Comparison of ENCODE assay signal across 9 cellular contexts in the genomic region with DNA sequence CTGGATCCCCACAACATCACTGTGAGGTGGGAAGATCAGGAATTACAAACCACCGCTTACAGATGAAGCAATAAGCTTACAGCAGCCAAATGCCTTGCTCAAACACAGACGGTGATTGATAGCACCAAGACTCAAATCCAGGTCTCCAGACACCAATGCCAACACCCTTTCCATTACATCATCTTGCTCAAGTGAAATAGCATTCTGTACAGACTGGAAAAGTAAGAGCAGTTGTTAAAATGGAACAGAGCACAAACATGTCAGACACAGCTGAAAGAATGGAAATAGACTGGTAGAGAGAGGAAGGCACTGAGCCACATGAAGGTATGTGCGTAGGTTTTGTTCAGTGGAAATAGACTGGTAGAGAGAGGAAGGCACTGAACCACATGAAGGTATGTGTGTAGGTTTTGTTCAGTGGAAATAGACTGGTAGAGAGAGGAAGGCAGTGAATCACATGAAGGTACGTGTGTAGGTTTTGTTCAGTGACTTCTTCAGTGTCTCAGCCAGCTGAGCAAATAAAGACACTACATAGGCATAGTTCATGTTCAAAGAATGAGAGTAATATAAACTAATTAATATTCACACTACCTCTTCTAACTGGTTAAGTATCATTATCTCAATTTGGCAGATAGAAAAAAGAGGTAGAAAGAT. TPM values are rescaled to one million over a fixed set of nuclear protein-coding genes. Genes with fewer than 3 reads are reported as not detected.
DNase-seq lines count a peak whose midpoint lies in the region; ATAC-seq, FAIRE-seq and TF ChIP-seq lines count a peak whose summit lies in the region.
"Had no signal": no experiment of that assay in that cellular context is flagged by ENCODE, and none has a peak within 500 bp of the region (broad histone marks: within the 10 kb centered on the region; RNA-seq: fewer than 3 reads in every experiment).

No MANE protein-coding gene starts in this region.

- POLR2A ChIA-PET in activated CD8-positive, alpha-beta T cell treated with anti-CD3 and anti-CD28 coated beads for 36 hours (lab: Charles Lee), result interaction anchor here (0.6 to 1.4 kb wide), 2 partner anchors 12 to 345 kb away, joined by 3 to 5 read pairs; no protein-coding TSS in a partner anchor

- H3K4me3 Mint-ChIP-seq in activated CD8-positive, alpha-beta T cell treated with anti-CD3 and anti-CD28 coated beads for 36 hours, result peak overlapping the region; percentile 37
- H3K4me3 Mint-ChIP-seq: memory B cell had no signal

- H3K36me3 Mint-ChIP-seq in activated CD8-positive, alpha-beta T cell treated with anti-CD3 and anti-CD28 coated beads for 36 hours (ENCODE audit: low read depth), result no peaks in the 10 kb centered on the region
- H3K36me3 Mint-ChIP-seq: memory B cell had no signal

- no peak for TF ChIP-seq CTCF in 22Rv1 (IDR thresholded peaks at IDR 0.05)
- no peak for TF ChIP-seq CTCF in activated CD8-positive, alpha-beta T cell treated with anti-CD3 and anti-CD28 coated beads for 36 hours (IDR thresholded peaks at IDR 0.05)

- CTCF ChIA-PET in activated CD8-positive, alpha-beta T cell treated with anti-CD3 and anti-CD28 coated beads for 36 hours (lab: Charles Lee), result interaction anchor here (1.2 to 2.2 kb wide), 4 partner anchors 12 to 339 kb away, joined by 3 to 16 read pairs (median 4); a partner anchor contains a TSS

- DNase-seq in GM12892 (ENCODE audit: insufficient read length) (no peak), iris pigment epithelial cell (ENCODE audit: low read depth) (peak; percentile 92), GM19239 (ENCODE audit: insufficient read length, low spot score) (no peak), activated gamma-delta T cell treated with Interleukin-2 at 50 U/mL for 16 hours (no peak), NCI-H128 (lab: John Stamatoyannopoulos, UW; ENCODE audit: unreplicated experiment) (no peak)
- DNase-seq in activated CD8-positive, alpha-beta T cell treated with anti-CD3 and anti-CD28 coated beads for 36 hours, result peak; percentile 61
- DNase-seq in activated CD8-positive, alpha-beta memory T cell treated with anti-CD3 and anti-CD28 coated beads, Interleukin-2, amount 50 U/mL, for 4 hours, result no peak

- H3K27ac ChIP-seq in 22Rv1, result peak overlapping the region; percentile 25; the same call in 1 of the 2 replicates

- FAIRE-seq in GM12892 (lab: Jason Lieb, UNC) (peak; percentile 56), GM19239 (lab: Jason Lieb, UNC) (no peak)

- peak; percentile 94 for ATAC-seq in activated CD8-positive, alpha-beta T cell treated with anti-CD3 and anti-CD28 coated beads for 36 hours

- peaks cover 30% of the 10 kb centered on the region for H3K4me1 Mint-ChIP-seq in activated CD8-positive, alpha-beta T cell treated with anti-CD3 and anti-CD28 coated beads for 36 hours (ENCODE audit: low read depth)

- TF ChIP-seq POLR2A in GM12892 (IDR thresholded peaks at IDR 0.05; ENCODE audit: low read depth, low read length), result no peak

- H3K27me3 Mint-ChIP-seq in activated CD8-positive, alpha-beta T cell treated with anti-CD3 and anti-CD28 coated beads for 36 hours, result peaks cover 18% of the 10 kb centered on the region

- H3K9me3 Mint-ChIP-seq in activated CD8-positive, alpha-beta T cell treated with anti-CD3 and anti-CD28 coated beads for 36 hours, result no peaks in the 10 kb centered on the region
- H3K9me3 Mint-ChIP-seq: memory B cell had no signal

- intact Hi-C loops in activated CD8-positive, alpha-beta T cell treated with anti-CD3 and anti-CD28 coated beads for 36 hours (cut with micrococcal nuclease), result no loop called here

- H3K27ac Mint-ChIP-seq in activated CD8-positive, alpha-beta T cell treated with anti-CD3 and anti-CD28 coated beads for 36 hours, result peak overlapping the region; percentile 88
- H3K27ac Mint-ChIP-seq: memory B cell had no signal

RNA-seq across cellular contexts. Expression of a gene that starts 15.6 kb away (rescaled TPM):
- 0.59 TPM for polyA plus RNA-seq in GM12892 (2012; ENCODE audit: missing spikeins)
- total RNA-seq in activated CD8-positive, alpha-beta T cell treated with anti-CD3 and anti-CD28 coated beads for 36 hours, result under 1 TPM; 0.58 to 0.77 TPM

Comparison
In these comparisons a context has a peak if more than half of its experiments do, and no peak if none do; other contexts are left out.
1. DNase-seq: peak in activated CD8-positive, alpha-beta T cell treated with anti-CD3 and anti-CD28 coated beads for 36 hours (single experiment) and iris pigment epithelial cell (single experiment); none in GM12892 (single experiment), activated CD8-positive, alpha-beta memory T cell treated with anti-CD3 and anti-CD28 coated beads, Interleukin-2, amount 50 U/mL, for 4 hours (single experiment), GM19239 (single experiment), activated gamma-delta T cell treated with Interleukin-2 at 50 U/mL for 16 hours (single experiment) and NCI-H128 (single experiment).